ENCODE assay signal across 19 cellular contexts in the genomic region with DNA sequence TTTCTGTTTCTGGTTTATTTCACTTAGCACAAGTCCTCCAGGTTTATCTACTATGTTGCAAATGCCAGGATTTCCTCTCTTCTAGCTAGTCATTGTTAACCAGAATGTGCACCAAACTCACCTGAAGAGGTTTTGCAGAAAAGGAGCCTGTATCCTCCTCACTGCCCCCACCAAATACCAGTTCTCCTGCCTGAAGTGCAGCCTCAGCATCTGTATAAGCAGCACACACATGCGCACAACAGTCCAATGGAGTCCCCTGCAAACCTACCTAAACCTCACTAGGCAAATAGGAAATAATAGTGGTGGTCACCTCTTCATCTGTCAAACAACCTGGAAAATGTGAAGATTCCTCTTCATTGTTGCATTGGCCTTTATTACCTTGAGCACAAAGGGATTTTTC.
"Had no signal": no experiment of that assay in that cellular context is flagged by ENCODE, and none has a peak within 500 bp of the region (broad histone marks: within the 10 kb centered on the region; RNA-seq: fewer than 3 reads in every experiment).

No MANE protein-coding gene starts in this region.

- H3K27ac ChIP-seq: parathyroid adenoma, right lobe of liver, thoracic aorta, tibial nerve, upper lobe of left lung had no signal

- H3K36me3 ChIP-seq: right lobe of liver, thoracic aorta, tibial nerve, upper lobe of left lung had no signal

- H2AFZ ChIP-seq: parathyroid adenoma had no signal

- DNase-seq: dorsolateral prefrontal cortex; effector CD4-positive, alpha-beta T cell; hypothalamus; kidney; mesenchymal stem cell; mucosa of descending colon; naive B cell; right lobe of liver; small intestine; stimulated activated CD4-positive, alpha-beta T cell treated with anti-CD3 and anti-CD28 coated beads, Interleukin-15, amount 100 ng/mL, for 24 hours; stimulated activated CD4-positive, alpha-beta T cell treated with anti-CD3 and anti-CD28 coated beads, Interleukin-2, amount 100 ng/mL, for 48 hours; stimulated activated naive B cell treated with anti-CD40 and anti-IgM and Interleukin-4, amounts not matched to agents 10 μg/mL and 1 μg/mL and 100 μg/mL, for 72 hours; upper lobe of left lung had no signal

- H3K4me1 ChIP-seq: parathyroid adenoma, right lobe of liver, tibial nerve, upper lobe of left lung had no signal

- H3K9ac ChIP-seq: parathyroid adenoma had no signal

- FAIRE-seq: frontal cortex, kidney, small intestine, urothelium cell line had no signal

- H3K4me3 ChIP-seq: dorsolateral prefrontal cortex, lung, mucosa of descending colon, right lobe of liver, thoracic aorta, tibial nerve, upper lobe of left lung had no signal

- H3K79me2 ChIP-seq: parathyroid adenoma had no signal

- H3K9me3 ChIP-seq: mucosa of descending colon, right lobe of liver, thoracic aorta, upper lobe of left lung had no signal

- H3K27me3 ChIP-seq: dorsolateral prefrontal cortex, right lobe of liver, tibial nerve, upper lobe of left lung had no signal
